ENCODE assay signal across 13 cellular contexts in the genomic region with DNA sequence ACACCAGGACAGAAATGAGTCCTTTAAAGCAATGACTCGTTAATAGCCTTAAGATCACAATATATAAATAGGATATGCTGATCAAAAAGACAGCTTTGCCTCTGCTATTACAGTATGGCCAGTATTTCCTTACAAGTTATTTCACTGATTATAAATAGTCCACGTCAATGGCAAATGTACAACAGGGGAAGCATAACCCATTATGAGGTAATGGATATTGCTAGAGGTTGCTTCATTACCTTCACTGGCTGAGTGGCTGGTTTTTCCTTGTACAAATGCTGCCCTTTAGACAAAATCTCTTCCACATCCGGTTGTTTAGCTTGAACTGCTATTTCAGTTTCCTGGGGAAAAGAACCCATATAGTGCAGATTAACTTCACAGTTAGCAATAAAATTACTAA.
DNase-seq lines count a peak whose midpoint lies in the region; ATAC-seq, FAIRE-seq and TF ChIP-seq lines count a peak whose summit lies in the region.
"Had no signal": no experiment of that assay in that cellular context is flagged by ENCODE, and none has a peak within 500 bp of the region (broad histone marks: within the 10 kb centered on the region; RNA-seq: fewer than 3 reads in every experiment).

No MANE protein-coding gene starts in this region.

- ATAC-seq in gastrocnemius medialis (peak; percentile 86 to 94), HG03095 (IDR thresholded peaks at IDR 0.05; ENCODE audit: unreplicated experiment) (no peak)

- no peaks in the 10 kb centered on the region for H3K9me3 ChIP-seq in gastrocnemius medialis
- H3K9me3 ChIP-seq in left ventricle myocardium inferior (replicated peaks) = no peaks in the 10 kb centered on the region
- H3K9me3 ChIP-seq: BLaER1, Caco-2 had no signal

- FAIRE-seq in islet of Langerhans (lab: Jason Lieb, UNC) = peak; percentile 99
- FAIRE-seq: H1 had no signal

- DNase-seq in H4 (ENCODE audit: low spot score) (peak; percentile 4), OCI-M1 (lab: John Stamatoyannopoulos, UW) (peak; percentile 43), gastrocnemius medialis (no peak), SHP77 treated with DMSO at 0.1 percent for 48 hours (lab: John Stamatoyannopoulos, UW) (no peak), left ventricle myocardium inferior (no peak)
- DNase-seq in stimulated activated CD4-positive, alpha-beta T cell treated with anti-CD3 and anti-CD28 coated beads, Interleukin-15, amount 100 ng/mL, for 24 hours = no peak
- DNase-seq: Caco-2; CD8-positive, alpha-beta memory T cell; HCEC 1CT had no signal

- H3K27me3 ChIP-seq in gastrocnemius medialis (no peaks in the 10 kb centered on the region), left ventricle myocardium inferior (ENCODE audit: low read depth) (no peaks in the 10 kb centered on the region)

- intact Hi-C loops in gastrocnemius medialis (cut with DNase I; ENCODE audit: low total_unique reads) = no loop called here
- intact Hi-C loops in left ventricle myocardium inferior (cut with micrococcal nuclease) = no loop called here

- no peak for TF ChIP-seq POLR2A in gastrocnemius medialis (IDR thresholded peaks at IDR 0.05)

- TF ChIP-seq CTCF in gastrocnemius medialis (IDR thresholded peaks at IDR 0.05 in 4 of 5, conservative IDR thresholded peaks at IDR 0.05 in 1 of 5) (no peak), left ventricle myocardium inferior (IDR thresholded peaks at IDR 0.05; ENCODE audit: borderline replicate concordance) (no peak)

- H3K27ac ChIP-seq in gastrocnemius medialis = peak overlapping the region in 2 of 4 donors; percentile 29 to 57
- no peak overlapping the region for H3K27ac ChIP-seq in left ventricle myocardium inferior (replicated peaks)
- H3K27ac ChIP-seq: BLaER1 had no signal

- H3K4me3 ChIP-seq in gastrocnemius medialis = no peak overlapping the region
- H3K4me3 ChIP-seq in left ventricle myocardium inferior = no peak overlapping the region
- H3K4me3 ChIP-seq: BLaER1 had no signal

- in situ Hi-C loops in gastrocnemius medialis (cut with MboI; ENCODE audit: low sequenced_read_pairs in 4 of 4) = no loop called here

- H3K36me3 ChIP-seq in gastrocnemius medialis (no peaks in the 10 kb centered on the region), left ventricle myocardium inferior (no peaks in the 10 kb centered on the region)
- H3K36me3 ChIP-seq: BLaER1 had no signal

- no peaks in the 10 kb centered on the region for H3K4me1 ChIP-seq in gastrocnemius medialis
- H3K4me1 ChIP-seq in left ventricle myocardium inferior = no peaks in the 10 kb centered on the region
- H3K4me1 ChIP-seq: BLaER1, Caco-2 had no signal

Comparison
In these comparisons a context has a peak if more than half of its experiments do, and no peak if none do; other contexts are left out.
1. DNase-seq: peak in H4 (single experiment) and OCI-M1 (single experiment); none in gastrocnemius medialis (0 of 2), SHP77 treated with DMSO at 0.1 percent for 48 hours (single experiment), left ventricle myocardium inferior (single experiment) and stimulated activated CD4-positive, alpha-beta T cell treated with anti-CD3 and anti-CD28 coated beads, Interleukin-15, amount 100 ng/mL, for 24 hours (single experiment).